In genomic region chr1:178189814-178190213, GRCh38 we compare ENCODE assay signal across 7 cellular contexts.
A peak's percentile ranks its signal among the peaks of the same experiment; 100 is the strongest.
DNase-seq lines count a peak whose midpoint lies in the region; ATAC-seq, FAIRE-seq and TF ChIP-seq lines count a peak whose summit lies in the region.

No MANE protein-coding gene starts in this region.

- DNase-seq in GM13976 (ENCODE audit: low spot score) (peak; percentile 34), PC-3 (peak; percentile 43), frontal cortex (ENCODE audit: low spot score in 2 of 2) (peak; percentile 1 to 8), spleen (peak; percentile 17), colonic mucosa (no peak), GF-D8 (lab: John Stamatoyannopoulos, UW) (no peak)

- H3K27me3 ChIP-seq in PC-3 (ENCODE audit: low read length) = no peaks in the 10 kb centered on the region
- no peaks in the 10 kb centered on the region for H3K27me3 ChIP-seq in spleen (replicated peaks in 1 of 7)
- H3K27me3 ChIP-seq in colonic mucosa = no peaks in the 10 kb centered on the region

- no peak for FAIRE-seq in frontal cortex (lab: Jason Lieb, UNC)

- H3K9ac ChIP-seq in PC-3 (ENCODE audit: low read length) = no peak overlapping the region
- no peak overlapping the region for H3K9ac ChIP-seq in colonic mucosa (ENCODE audit: low read depth in 2 of 2, low read length in 2 of 2)

- peak; percentile 85 for ATAC-seq in HG03159 (IDR thresholded peaks at IDR 0.05; ENCODE audit: unreplicated experiment)
- ATAC-seq in PC-3 = peak; percentile 46; the same call in 1 of the 2 replicates

- no peaks in the 10 kb centered on the region for H3K9me2 ChIP-seq in PC-3 (replicated peaks; ENCODE audit: low read length)

- no peak overlapping the region for H3K4me2 ChIP-seq in PC-3 (ENCODE audit: low read length)

- 67 to 74% (median 72%) methylated on average over 3 of the region's 3 CpGs for WGBS in spleen, 5 donors

- H3K4me3 ChIP-seq in PC-3 (ENCODE audit: low read length) = no peak overlapping the region
- no peak overlapping the region for H3K4me3 ChIP-seq in spleen
- no peak overlapping the region for H3K4me3 ChIP-seq in colonic mucosa

- POLR2A ChIA-PET in PC-3 (lab: Charles Lee; ENCODE audit: unreplicated experiment) = no interaction called here

- no TSS peak for BruUV-seq in PC-3 (replicated peaks; lab: Mats Ljungman, UMichigan)

- TF ChIP-seq POLR2A in spleen (IDR thresholded peaks at IDR 0.05) = no peak

- peak; percentile 63 for TF ChIP-seq CTCF in GM13976 (IDR thresholded peaks at IDR 0.05; ENCODE audit: borderline replicate concordance, control extremely low read depth, extremely low read depth, insufficient read depth, missing control alignments)
- peak; percentile 66 for TF ChIP-seq CTCF in PC-3 (conservative IDR thresholded peaks at IDR 0.05; ENCODE audit: low read depth, low read length)
- TF ChIP-seq CTCF in spleen (IDR thresholded peaks at IDR 0.05 in 8 of 11, conservative IDR thresholded peaks at IDR 0.05 in 3 of 11) = peak in 6 of 11 experiments; percentile 25 to 52 (median 44)
- TF ChIP-seq CTCF in colonic mucosa (IDR thresholded peaks at IDR 0.05) = no peak

- H2AFZ ChIP-seq in PC-3 (ENCODE audit: low read length) = no peak overlapping the region

- H3F3A ChIP-seq in PC-3 (ENCODE audit: low read length, unreplicated experiment) = no peaks in the 10 kb centered on the region

- no peaks in the 10 kb centered on the region for H3K36me3 ChIP-seq in PC-3 (ENCODE audit: low read depth, low read length)
- H3K36me3 ChIP-seq in spleen = no peaks in the 10 kb centered on the region
- H3K36me3 ChIP-seq in colonic mucosa = no peaks in the 10 kb centered on the region

- in situ Hi-C loops in GM13976 (cut with MboI; ENCODE audit: low sequenced_read_pairs, unreplicated experiment) = loop anchor here (25.0 kb wide), 1 partner anchor 153 kb away; no protein-coding TSS in a partner anchor

- CTCF ChIA-PET in PC-3 (lab: Charles Lee) = no interaction called here

- H4K20me1 ChIP-seq in PC-3 (ENCODE audit: low read length) = no peaks in the 10 kb centered on the region

- peaks cover 21% of the 10 kb centered on the region for H3K79me2 ChIP-seq in PC-3 (ENCODE audit: low read length)

- intact Hi-C loops in PC-3 (cut with micrococcal nuclease) (no loop called here), spleen (cut with DNase I; ENCODE audit: low total_unique reads) (loop anchor here (5.0 kb wide), 1 partner anchor 243 kb away; no protein-coding TSS in a partner anchor), colonic mucosa (cut with DNase I) (loop anchor here (10.0 kb wide), 1 partner anchor 155 kb away; no protein-coding TSS in a partner anchor)

- no peaks in the 10 kb centered on the region for H3K9me3 ChIP-seq in PC-3 (ENCODE audit: low read length)
- peaks cover 0 to 5% (median 0%) of the 10 kb centered on the region in 8 donors for H3K9me3 ChIP-seq in spleen
- no peaks in the 10 kb centered on the region for H3K9me3 ChIP-seq in colonic mucosa

- no peak overlapping the region for H3K27ac ChIP-seq in PC-3 (ENCODE audit: low read length)
- no peak overlapping the region for H3K27ac ChIP-seq in spleen
- H3K27ac ChIP-seq in colonic mucosa = no peak overlapping the region

- peaks cover 8% of the 10 kb centered on the region; the same call in 1 of the 2 replicates for H3K4me1 ChIP-seq in PC-3 (ENCODE audit: insufficient read depth, low read length)
- peaks cover 0 to 17% (median 4%) of the 10 kb centered on the region in 6 donors for H3K4me1 ChIP-seq in spleen
- no peaks in the 10 kb centered on the region for H3K4me1 ChIP-seq in colonic mucosa

Comparison
In these comparisons a context has a peak if more than half of its experiments do, and no peak if none do; other contexts are left out.
1. DNase-seq: peak in GM13976 (single experiment), PC-3 (single experiment), frontal cortex (2 of 2) and spleen (single experiment); none in colonic mucosa (single experiment) and GF-D8 (single experiment).